ENCODE assay signal across 9 cellular contexts in the genomic region with DNA sequence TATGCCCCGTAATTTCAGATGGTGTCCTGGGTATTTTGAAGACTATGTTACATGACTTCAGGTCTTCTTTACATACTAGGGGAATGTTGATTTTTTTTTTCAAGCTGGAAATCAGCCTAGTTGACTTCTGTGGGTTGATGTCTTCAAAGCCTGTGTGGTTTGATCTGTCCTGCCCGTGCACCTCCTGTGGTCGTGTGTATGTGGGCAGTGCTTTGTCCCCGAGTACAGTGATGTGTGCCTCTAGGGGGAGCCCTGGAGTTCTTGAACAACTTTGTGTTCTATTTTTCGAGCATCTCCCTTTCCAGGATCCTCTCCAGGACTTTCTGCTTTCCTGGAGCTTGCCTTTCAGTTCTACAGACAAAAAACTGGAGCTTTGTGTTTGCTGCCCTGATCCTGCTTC. TPM values are rescaled to one million over a fixed set of nuclear protein-coding genes. Genes with fewer than 3 reads are reported as not detected.
A peak's percentile ranks its signal among the peaks of the same experiment; 100 is the strongest.
DNase-seq lines count a peak whose midpoint lies in the region; ATAC-seq and TF ChIP-seq lines count a peak whose summit lies in the region.
"Had no signal": no experiment of that assay in that cellular context is flagged by ENCODE, and none has a peak within 500 bp of the region (broad histone marks: within the 10 kb centered on the region; RNA-seq: fewer than 3 reads in every experiment).

No MANE protein-coding gene starts in this region.

- peak; percentile 42 for DNase-seq in activated naive CD8-positive, alpha-beta T cell treated with anti-CD3 and anti-CD28 coated beads, Interleukin-2, amount 50 U/mL, for 24 hours
- DNase-seq in activated naive CD8-positive, alpha-beta T cell treated with anti-CD3 and anti-CD28 coated beads for 36 hours = no peak
- DNase-seq in OCI-M1 (lab: John Stamatoyannopoulos, UW) (peak; percentile 56), foreskin keratinocyte (no peak), stromal cell of bone marrow (ENCODE audit: low read depth) (peak; percentile 8), NCI-H510A (lab: John Stamatoyannopoulos, UW) (no peak), aorta (no peak)

- no peak overlapping the region for H3K4me3 Mint-ChIP-seq in activated naive CD8-positive, alpha-beta T cell treated with anti-CD3 and anti-CD28 coated beads, Interleukin-2, amount 50 U/mL, for 24 hours
- H3K4me3 Mint-ChIP-seq in activated naive CD8-positive, alpha-beta T cell treated with anti-CD3 and anti-CD28 coated beads for 36 hours = no peak overlapping the region
- H3K4me3 Mint-ChIP-seq: activated naive CD8-positive, alpha-beta T cell had no signal

- H3K27me3 Mint-ChIP-seq in activated naive CD8-positive, alpha-beta T cell treated with anti-CD3 and anti-CD28 coated beads, Interleukin-2, amount 50 U/mL, for 24 hours = no peaks in the 10 kb centered on the region
- H3K27me3 Mint-ChIP-seq in activated naive CD8-positive, alpha-beta T cell treated with anti-CD3 and anti-CD28 coated beads for 36 hours = no peaks in the 10 kb centered on the region
- H3K27me3 Mint-ChIP-seq: activated naive CD8-positive, alpha-beta T cell had no signal

- no peaks in the 10 kb centered on the region for H3K4me1 ChIP-seq in foreskin keratinocyte
- H3K4me1 ChIP-seq in aorta (ENCODE audit: control insufficient read depth in 1 of 2, insufficient read depth in 2 of 2, low read length in 2 of 2) = no peaks in the 10 kb centered on the region

- no peak for ATAC-seq in activated naive CD8-positive, alpha-beta T cell treated with anti-CD3 and anti-CD28 coated beads, Interleukin-2, amount 50 U/mL, for 24 hours
- ATAC-seq in foreskin keratinocyte = no peak
- ATAC-seq in GM21526 (IDR thresholded peaks at IDR 0.05; ENCODE audit: low FRiP score, unreplicated experiment) = no peak
- no peak for ATAC-seq in aorta (ENCODE audit: low FRiP score)

- peaks cover 73% of the 10 kb centered on the region for H3K36me3 Mint-ChIP-seq in activated naive CD8-positive, alpha-beta T cell treated with anti-CD3 and anti-CD28 coated beads, Interleukin-2, amount 50 U/mL, for 24 hours (ENCODE audit: low read depth)
- H3K36me3 Mint-ChIP-seq in activated naive CD8-positive, alpha-beta T cell treated with anti-CD3 and anti-CD28 coated beads for 36 hours = peaks cover 83% of the 10 kb centered on the region

- intact Hi-C loops in aorta (cut with DNase I) = no loop called here

- peaks cover 5% of the 10 kb centered on the region for H3K4me1 Mint-ChIP-seq in activated naive CD8-positive, alpha-beta T cell treated with anti-CD3 and anti-CD28 coated beads, Interleukin-2, amount 50 U/mL, for 24 hours
- no peaks in the 10 kb centered on the region for H3K4me1 Mint-ChIP-seq in activated naive CD8-positive, alpha-beta T cell treated with anti-CD3 and anti-CD28 coated beads for 36 hours

- H3K4me3 ChIP-seq in aorta (ENCODE audit: low read length in 2 of 2) = no peak overlapping the region

- peaks cover 8% of the 10 kb centered on the region for H3K9me3 ChIP-seq in aorta (ENCODE audit: control insufficient read depth, low read length)

- 44 to 45% methylated on average over 5 of the region's 5 CpGs for WGBS in aorta, 2 donors

- H3K36me3 ChIP-seq in aorta (ENCODE audit: control insufficient read depth in 1 of 2, insufficient read depth in 2 of 2, low read length in 1 of 2) = peaks cover 0 to 5% of the 10 kb centered on the region in 2 donors

- H3K9me3 Mint-ChIP-seq in activated naive CD8-positive, alpha-beta T cell treated with anti-CD3 and anti-CD28 coated beads, Interleukin-2, amount 50 U/mL, for 24 hours = peaks cover 37% of the 10 kb centered on the region
- H3K9me3 Mint-ChIP-seq in activated naive CD8-positive, alpha-beta T cell treated with anti-CD3 and anti-CD28 coated beads for 36 hours = peaks cover 47% of the 10 kb centered on the region

- TF ChIP-seq CTCF in foreskin keratinocyte (conservative IDR thresholded peaks at IDR 0.05) = peak; percentile 43

- no peak overlapping the region for H3K27ac ChIP-seq in foreskin keratinocyte
- no peak overlapping the region for H3K27ac ChIP-seq in aorta (ENCODE audit: low read depth in 1 of 2, low read length in 2 of 2)

- no peak overlapping the region for H3K27ac Mint-ChIP-seq in activated naive CD8-positive, alpha-beta T cell treated with anti-CD3 and anti-CD28 coated beads, Interleukin-2, amount 50 U/mL, for 24 hours
- H3K27ac Mint-ChIP-seq in activated naive CD8-positive, alpha-beta T cell treated with anti-CD3 and anti-CD28 coated beads for 36 hours = no peak overlapping the region
- H3K27ac Mint-ChIP-seq: activated naive CD8-positive, alpha-beta T cell had no signal

- H3K27me3 ChIP-seq in foreskin keratinocyte = no peaks in the 10 kb centered on the region
- no peaks in the 10 kb centered on the region for H3K27me3 ChIP-seq in aorta (ENCODE audit: control insufficient read depth in 1 of 2, insufficient read depth in 2 of 2, low read length in 1 of 2)

RNA-seq across cellular contexts. Expression of a gene that starts 28.9 kb away (rescaled TPM):
- total RNA-seq in activated naive CD8-positive, alpha-beta T cell treated with anti-CD3 and anti-CD28 coated beads for 36 hours = 10 to 100 TPM; 13.7 to 14.9 TPM
- total RNA-seq in foreskin keratinocyte (6.4 and 6.6 TPM in 2 replicates), aorta (10 to 100 TPM in 1 of 2 donors, 1 to 10 TPM in 1; 5.9 to 19.3 TPM)
- polyA plus RNA-seq in foreskin keratinocyte (3.6 TPM in 2 replicates), aorta (1 to 10 TPM; 2.0 to 6.9 TPM)

Comparison
In these comparisons a context has a peak if more than half of its experiments do, and no peak if none do; other contexts are left out.
1. DNase-seq: peak in activated naive CD8-positive, alpha-beta T cell treated with anti-CD3 and anti-CD28 coated beads, Interleukin-2, amount 50 U/mL, for 24 hours (single experiment), OCI-M1 (single experiment) and stromal cell of bone marrow (single experiment); none in activated naive CD8-positive, alpha-beta T cell treated with anti-CD3 and anti-CD28 coated beads for 36 hours (single experiment), foreskin keratinocyte (0 of 2), NCI-H510A (single experiment) and aorta (0 of 2).